9 cellular contexts compared by ENCODE assay signal in genomic region chr15:85704021-85704420, GRCh38.
DNase-seq lines count a peak whose midpoint lies in the region; ATAC-seq and TF ChIP-seq lines count a peak whose summit lies in the region.
"Had no signal": no experiment of that assay in that cellular context is flagged by ENCODE, and none has a peak within 500 bp of the region (broad histone marks: within the 10 kb centered on the region; RNA-seq: fewer than 3 reads in every experiment).

No MANE protein-coding gene starts in this region.

- peaks cover 86% of the 10 kb centered on the region for H3K4me1 Mint-ChIP-seq in activated T-cell treated with anti-CD3 and anti-CD28 coated beads, Interleukin-2, amount 50 U/mL, for 4 hours (ENCODE audit: low read depth)
- peaks cover 59% of the 10 kb centered on the region for H3K4me1 Mint-ChIP-seq in activated T-helper 17 cell treated with anti-CD3 and anti-CD28 coated beads, Interleukin-2, amount 50 U/mL, for 72 hours
- peaks cover 65% of the 10 kb centered on the region for H3K4me1 Mint-ChIP-seq in memory B cell

- H3K27ac ChIP-seq in testis, result peak overlapping the region; percentile 78 to 91

- H3K4me3 ChIP-seq in testis, result no peak overlapping the region

- peak overlapping the region; percentile 67 for H3K4me3 Mint-ChIP-seq in activated T-cell treated with anti-CD3 and anti-CD28 coated beads, Interleukin-2, amount 50 U/mL, for 4 hours
- peak overlapping the region; percentile 86 for H3K4me3 Mint-ChIP-seq in activated T-helper 17 cell treated with anti-CD3 and anti-CD28 coated beads, Interleukin-2, amount 50 U/mL, for 72 hours
- peak overlapping the region; percentile 46 for H3K4me3 Mint-ChIP-seq in memory B cell

- ATAC-seq in activated T-cell treated with anti-CD3 and anti-CD28 coated beads, Interleukin-2, amount 50 U/mL, for 4 hours, result peak; percentile 26 to 29
- peak; percentile 45 for ATAC-seq in activated T-helper 17 cell treated with anti-CD3 and anti-CD28 coated beads, Interleukin-2, amount 50 U/mL, for 72 hours (replicated peaks)
- ATAC-seq in memory B cell (ENCODE audit: low read depth) (no peak), GM18909 (IDR thresholded peaks at IDR 0.05; ENCODE audit: poor library complexity, unreplicated experiment) (no peak), GM21529 (IDR thresholded peaks at IDR 0.05; ENCODE audit: unreplicated experiment) (no peak)

- no peaks in the 10 kb centered on the region for H3K27me3 Mint-ChIP-seq in activated T-cell treated with anti-CD3 and anti-CD28 coated beads, Interleukin-2, amount 50 U/mL, for 4 hours (ENCODE audit: low read depth)
- H3K27me3 Mint-ChIP-seq in activated T-helper 17 cell treated with anti-CD3 and anti-CD28 coated beads, Interleukin-2, amount 50 U/mL, for 72 hours, result no peaks in the 10 kb centered on the region
- H3K27me3 Mint-ChIP-seq in memory B cell, result no peaks in the 10 kb centered on the region

- peaks cover 19% of the 10 kb centered on the region for H3K36me3 Mint-ChIP-seq in activated T-cell treated with anti-CD3 and anti-CD28 coated beads, Interleukin-2, amount 50 U/mL, for 4 hours (ENCODE audit: insufficient read depth)
- peaks cover 77% of the 10 kb centered on the region for H3K36me3 Mint-ChIP-seq in activated T-helper 17 cell treated with anti-CD3 and anti-CD28 coated beads, Interleukin-2, amount 50 U/mL, for 72 hours (ENCODE audit: low read depth)
- H3K36me3 Mint-ChIP-seq in memory B cell, result peaks cover 13% of the 10 kb centered on the region

- no peak for TF ChIP-seq CTCF in testis (IDR thresholded peaks at IDR 0.05)

- H3K27me3 ChIP-seq in testis, result no peaks in the 10 kb centered on the region

- H3K9me3 Mint-ChIP-seq in activated T-cell treated with anti-CD3 and anti-CD28 coated beads, Interleukin-2, amount 50 U/mL, for 4 hours, result no peaks in the 10 kb centered on the region
- no peaks in the 10 kb centered on the region for H3K9me3 Mint-ChIP-seq in activated T-helper 17 cell treated with anti-CD3 and anti-CD28 coated beads, Interleukin-2, amount 50 U/mL, for 72 hours
- no peaks in the 10 kb centered on the region for H3K9me3 Mint-ChIP-seq in memory B cell

- no peaks in the 10 kb centered on the region for H3K36me3 ChIP-seq in testis (ENCODE audit: low read depth, missing control alignments)

- peaks cover 47% of the 10 kb centered on the region for H3K4me1 ChIP-seq in testis

- 54 to 59% methylated on average over 3 of the region's 3 CpGs for WGBS in testis, 2 donors

- H3K27ac Mint-ChIP-seq in activated T-helper 17 cell treated with anti-CD3 and anti-CD28 coated beads, Interleukin-2, amount 50 U/mL, for 72 hours, result peak overlapping the region; percentile 98
- peak overlapping the region; percentile 99 for H3K27ac Mint-ChIP-seq in memory B cell

- intact Hi-C loops in testis (cut with DNase I; ENCODE audit: low total_unique reads), result no loop called here

- no peaks in the 10 kb centered on the region for H3K9me3 ChIP-seq in testis

- no peak for TF ChIP-seq POLR2A in testis (IDR thresholded peaks at IDR 0.05)

- DNase-seq in activated T-cell treated with anti-CD3 and anti-CD28 coated beads, Interleukin-2, amount 50 U/mL, for 4 hours, result peak; percentile 26
- no peak for DNase-seq in activated T-cell treated with anti-CD3 and anti-CD28 coated beads for 4 hours
- no peak for DNase-seq in memory B cell (ENCODE audit: low spot score in 2 of 2)
- DNase-seq in testis, result no peak
- no peak for DNase-seq in NCI-H82 treated with DMSO at 0.1 percent for 48 hours (lab: John Stamatoyannopoulos, UW; ENCODE audit: unreplicated experiment)
- DNase-seq: NCI-H1694 treated with DMSO at 0.1 percent for 48 hours had no signal

Comparison
In these comparisons a context has a peak if more than half of its experiments do, and no peak if none do; other contexts are left out.
1. ATAC-seq: peak in activated T-cell treated with anti-CD3 and anti-CD28 coated beads, Interleukin-2, amount 50 U/mL, for 4 hours (2 of 2) and activated T-helper 17 cell treated with anti-CD3 and anti-CD28 coated beads, Interleukin-2, amount 50 U/mL, for 72 hours (single experiment); none in memory B cell (single experiment), GM18909 (single experiment) and GM21529 (single experiment).
2. Peak in every context shown above with its lines, with median percentiles within 50 percentile points of each other: H3K4me3 Mint-ChIP-seq.